ENCODE assay signal across 18 cellular contexts in the genomic region with DNA sequence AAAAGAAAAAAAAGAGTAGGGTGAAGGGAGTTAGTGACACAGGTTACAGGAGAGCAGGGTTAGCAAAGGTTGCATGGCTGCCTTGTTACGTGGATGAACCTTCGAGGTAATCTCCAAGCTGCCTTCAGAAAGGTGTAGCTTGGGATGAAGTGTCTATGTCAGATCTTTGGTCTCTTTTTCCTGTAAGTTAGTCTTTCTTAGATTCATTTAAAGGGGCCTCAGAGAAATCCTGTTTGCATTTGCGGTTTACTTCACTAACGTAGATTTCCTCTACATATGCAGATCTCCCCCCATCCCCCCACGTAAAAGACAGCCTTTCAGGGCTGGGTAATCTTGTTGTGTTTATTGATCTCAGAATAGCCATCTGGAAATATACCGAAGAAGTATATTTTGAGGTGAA.
A peak's percentile ranks its signal among the peaks of the same experiment; 100 is the strongest.
DNase-seq lines count a peak whose midpoint lies in the region; ATAC-seq, FAIRE-seq and TF ChIP-seq lines count a peak whose summit lies in the region.
"Had no signal": no experiment of that assay in that cellular context is flagged by ENCODE, and none has a peak within 500 bp of the region (broad histone marks: within the 10 kb centered on the region; RNA-seq: fewer than 3 reads in every experiment).

No MANE protein-coding gene starts in this region.

- no peaks in the 10 kb centered on the region for H3K9me2 ChIP-seq in SU-DHL-6 (replicated peaks; ENCODE audit: insufficient read depth, low read length)
- H3K9me2 ChIP-seq: SK-N-SH had no signal

- peaks cover 17% of the 10 kb centered on the region for H3K4me1 ChIP-seq in CD4-positive, CD25-positive, alpha-beta regulatory T cell (ENCODE audit: control insufficient read depth, insufficient read depth, low read length, poor library complexity, severe bottlenecking)
- H3K4me1 ChIP-seq in CD4-positive, alpha-beta memory T cell (ENCODE audit: insufficient read depth, low read length), result peaks cover 18% of the 10 kb centered on the region
- H3K4me1 ChIP-seq: thyroid gland had no signal

- no peaks in the 10 kb centered on the region for H3K36me3 Mint-ChIP-seq in CD4-positive, CD25-positive, alpha-beta regulatory T cell
- peaks cover 1 to 10% of the 10 kb centered on the region in 2 donors for H3K36me3 Mint-ChIP-seq in CD4-positive, alpha-beta memory T cell
- H3K36me3 Mint-ChIP-seq: natural killer cell treated with Interleukin-12 subunit alpha and Interleukin-12 subunit beta and Interleukin-15 and Interleukin-18, amount 100 ng/mL, for 72 hours had no signal

- no peaks in the 10 kb centered on the region for H4K20me1 ChIP-seq in SU-DHL-6 (ENCODE audit: low read depth, low read length)

- H3K9me3 ChIP-seq in CD4-positive, CD25-positive, alpha-beta regulatory T cell (ENCODE audit: control insufficient read depth in 2 of 2, low read length in 2 of 2), result no peaks in the 10 kb centered on the region
- H3K9me3 ChIP-seq in CD4-positive, alpha-beta memory T cell (ENCODE audit: control insufficient read depth in 1 of 2, low read length in 2 of 2), result no peaks in the 10 kb centered on the region
- H3K9me3 ChIP-seq in SU-DHL-6 (ENCODE audit: insufficient read depth, low read length), result no peaks in the 10 kb centered on the region
- H3K9me3 ChIP-seq: SK-N-SH, thyroid gland had no signal

- H3F3A ChIP-seq in SU-DHL-6 (ENCODE audit: insufficient read depth), result peaks cover 10% of the 10 kb centered on the region; the same call in 1 of the 2 replicates

- no peaks in the 10 kb centered on the region for H3K27me3 ChIP-seq in CD4-positive, CD25-positive, alpha-beta regulatory T cell (ENCODE audit: control insufficient read depth, insufficient read depth, low read length)
- H3K27me3 ChIP-seq in CD4-positive, alpha-beta memory T cell (ENCODE audit: insufficient read depth, low read length), result no peaks in the 10 kb centered on the region
- H3K27me3 ChIP-seq in SU-DHL-6 (ENCODE audit: low read length), result no peaks in the 10 kb centered on the region
- H3K27me3 ChIP-seq: thyroid gland had no signal

- peak overlapping the region; percentile 86 to 97 (median 89) for H3K27ac Mint-ChIP-seq in CD4-positive, CD25-positive, alpha-beta regulatory T cell
- peak overlapping the region; percentile 15 to 90 (median 79) for H3K27ac Mint-ChIP-seq in CD4-positive, alpha-beta memory T cell
- H3K27ac Mint-ChIP-seq: natural killer cell treated with Interleukin-12 subunit alpha and Interleukin-12 subunit beta and Interleukin-15 and Interleukin-18, amount 100 ng/mL, for 72 hours had no signal

- CTCF ChIA-PET in CD4-positive, alpha-beta memory T cell (lab: Charles Lee; ENCODE audit: partially characterized antibody), result interaction anchor here (3.9 kb wide), 1 partner anchor 8 kb away, joined by 10 read pairs; no protein-coding TSS in a partner anchor
- CTCF ChIA-PET in RWPE1 (lab: Yijun Ruan, JAX), result no interaction called here

- peaks cover 14% of the 10 kb centered on the region; the same call in 1 of the 2 replicates for H3K79me2 ChIP-seq in SU-DHL-6 (ENCODE audit: insufficient read depth, low read length)

- H3K9me3 Mint-ChIP-seq in CD4-positive, CD25-positive, alpha-beta regulatory T cell, result no peaks in the 10 kb centered on the region
- H3K9me3 Mint-ChIP-seq in CD4-positive, alpha-beta memory T cell, result no peaks in the 10 kb centered on the region
- H3K9me3 Mint-ChIP-seq: natural killer cell treated with Interleukin-12 subunit alpha and Interleukin-12 subunit beta and Interleukin-15 and Interleukin-18, amount 100 ng/mL, for 72 hours had no signal

- H3K36me3 ChIP-seq in CD4-positive, CD25-positive, alpha-beta regulatory T cell (ENCODE audit: control insufficient read depth, insufficient read depth, low read length), result no peaks in the 10 kb centered on the region
- H3K36me3 ChIP-seq in CD4-positive, alpha-beta memory T cell (ENCODE audit: insufficient read depth, low read length), result no peaks in the 10 kb centered on the region
- H3K36me3 ChIP-seq in SU-DHL-6 (ENCODE audit: low read length), result peaks cover 10% of the 10 kb centered on the region; the same call in 1 of the 2 replicates
- H3K36me3 ChIP-seq: thyroid gland had no signal

- intact Hi-C loops in CD4-positive, alpha-beta memory T cell (cut with micrococcal nuclease), result no loop called here

- 0 out of 2 replicates have a peak overlapping the region, but pooled peaks have one; percentile 7 for H3K9ac ChIP-seq in SU-DHL-6 (ENCODE audit: low read length)
- H3K9ac ChIP-seq: SK-N-SH had no signal

- peak in 2 of 3 donors; percentile 35 to 74 for DNase-seq in CD4-positive, CD25-positive, alpha-beta regulatory T cell
- DNase-seq in CD4-positive, alpha-beta memory T cell, result peak in 4 of 5 donors; percentile 21 to 43 (median 30)
- DNase-seq in central memory CD4-positive, alpha-beta T cell, result peak; percentile 34
- DNase-seq in HTR-8/SVneo (ENCODE audit: insufficient read length, low spot score) (no peak), RWPE1 (ENCODE audit: low spot score) (no peak), COLO668 (lab: John Stamatoyannopoulos, UW; ENCODE audit: unreplicated experiment) (no peak)
- DNase-seq: AML-193; amniotic stem cell; hippocampal formation; NCI-H1048; NCI-H2107; PC-9; SK-N-SH; stimulated activated CD8-positive, alpha-beta memory T cell treated with anti-CD3 and anti-CD28 coated beads, Interleukin-4, amount 100 ng/mL, for 48 hours; thyroid gland had no signal

- POLR2A ChIA-PET in CD4-positive, alpha-beta memory T cell (lab: Charles Lee; ENCODE audit: partially characterized antibody), result no interaction called here
- POLR2A ChIA-PET in RWPE1 (lab: Yijun Ruan, JAX; ENCODE audit: low non-redundant PET), result no interaction called here

- peaks cover 24 to 48% (median 25%) of the 10 kb centered on the region in 4 donors for H3K4me1 Mint-ChIP-seq in CD4-positive, CD25-positive, alpha-beta regulatory T cell
- H3K4me1 Mint-ChIP-seq in CD4-positive, alpha-beta memory T cell, result peaks cover 20 to 43% (median 25%) of the 10 kb centered on the region in 4 donors

- H2AFZ ChIP-seq in SU-DHL-6 (ENCODE audit: low read depth, low read length, severe bottlenecking), result no peak overlapping the region
- H2AFZ ChIP-seq: PC-9 had no signal

- ATAC-seq in CD4-positive, CD25-positive, alpha-beta regulatory T cell (ENCODE audit: low read depth in 2 of 2), result peak; percentile 55 to 65
- ATAC-seq: K562; natural killer cell treated with Interleukin-12 subunit alpha and Interleukin-12 subunit beta and Interleukin-15 and Interleukin-18, amount 100 ng/mL, for 72 hours had no signal

- no peak overlapping the region for H3K27ac ChIP-seq in CD4-positive, CD25-positive, alpha-beta regulatory T cell (ENCODE audit: insufficient read depth, low read length, poor library complexity, severe bottlenecking)
- no peak overlapping the region for H3K27ac ChIP-seq in CD4-positive, alpha-beta memory T cell (ENCODE audit: low read depth, low read length)
- H3K27ac ChIP-seq in SU-DHL-6 (ENCODE audit: low read depth, low read length), result peak overlapping the region; percentile 30; the same call in 1 of the 2 replicates
- H3K27ac ChIP-seq in RWPE1, result no peak overlapping the region
- H3K27ac ChIP-seq: PC-9, thyroid gland had no signal

- TF ChIP-seq CTCF in SU-DHL-6 (IDR thresholded peaks at IDR 0.05; ENCODE audit: insufficient read depth, low read length, poor library complexity, severe bottlenecking) (no peak), RWPE1 (conservative IDR thresholded peaks at IDR 0.05; ENCODE audit: low read depth) (no peak)

- FAIRE-seq in HTR-8/SVneo (lab: Jason Lieb, UNC), result no peak
- FAIRE-seq: K562 had no signal

- H3K4me3 Mint-ChIP-seq in CD4-positive, CD25-positive, alpha-beta regulatory T cell, result peak overlapping the region in 3 of 4 donors; percentile 18 to 79 (median 75)
- H3K4me3 Mint-ChIP-seq in CD4-positive, alpha-beta memory T cell, result peak overlapping the region; percentile 13 to 74 (median 55)
- H3K4me3 Mint-ChIP-seq: natural killer cell treated with Interleukin-12 subunit alpha and Interleukin-12 subunit beta and Interleukin-15 and Interleukin-18, amount 100 ng/mL, for 72 hours had no signal

- H3K4me3 ChIP-seq in CD4-positive, CD25-positive, alpha-beta regulatory T cell (ENCODE audit: low read depth, low read length), result peak overlapping the region; percentile 66
- H3K4me3 ChIP-seq in CD4-positive, alpha-beta memory T cell (ENCODE audit: low read length in 2 of 2), result no peak overlapping the region
- no peak overlapping the region for H3K4me3 ChIP-seq in SU-DHL-6 (ENCODE audit: insufficient read depth, low read length, poor library complexity, severe bottlenecking)
- H3K4me3 ChIP-seq: K562, PC-9, thyroid gland had no signal

- peak overlapping the region; percentile 36 for H3K4me2 ChIP-seq in SU-DHL-6 (ENCODE audit: low read depth, low read length, poor library complexity, severe bottlenecking)
- H3K4me2 ChIP-seq: PC-9, SK-N-SH had no signal

- no peaks in the 10 kb centered on the region for H3K27me3 Mint-ChIP-seq in CD4-positive, CD25-positive, alpha-beta regulatory T cell
- no peaks in the 10 kb centered on the region for H3K27me3 Mint-ChIP-seq in CD4-positive, alpha-beta memory T cell
- H3K27me3 Mint-ChIP-seq: natural killer cell treated with Interleukin-12 subunit alpha and Interleukin-12 subunit beta and Interleukin-15 and Interleukin-18, amount 100 ng/mL, for 72 hours had no signal

Comparison
In these comparisons a context has a peak if more than half of its experiments do, and no peak if none do; other contexts are left out.
1. DNase-seq: peak in CD4-positive, CD25-positive, alpha-beta regulatory T cell (2 of 3), CD4-positive, alpha-beta memory T cell (4 of 5) and central memory CD4-positive, alpha-beta T cell (single experiment); none in HTR-8/SVneo (single experiment), RWPE1 (single experiment) and COLO668 (single experiment).